Comparison of ENCODE assay signal across 13 cellular contexts in genomic region chr1:160520999-160521398, GRCh38. TPM values are rescaled to one million over a fixed set of nuclear protein-coding genes. Genes with fewer than 3 reads are reported as not detected.
DNase-seq lines count a peak whose midpoint lies in the region; ATAC-seq, FAIRE-seq and TF ChIP-seq lines count a peak whose summit lies in the region.
"Had no signal": no experiment of that assay in that cellular context is flagged by ENCODE, and none has a peak within 500 bp of the region (broad histone marks: within the 10 kb centered on the region; RNA-seq: fewer than 3 reads in every experiment).

No MANE protein-coding gene starts in this region.

- no peaks in the 10 kb centered on the region for H3K9me2 ChIP-seq in OCI-LY1 (ENCODE audit: low read depth, low read length)

- H3K27ac ChIP-seq in A549 (peak overlapping the region; percentile 15 to 72; a peak in 4 of 6 replicates), OCI-LY1 (ENCODE audit: low read depth, low read length, poor library complexity, severe bottlenecking) (peak overlapping the region; percentile 97)
- H3K27ac ChIP-seq: left ventricle myocardium inferior had no signal

- POLR2A ChIA-PET in A549 (lab: Yijun Ruan, JAX): no interaction called here

- H3F3A ChIP-seq in OCI-LY1 (ENCODE audit: insufficient read depth, low read length): no peaks in the 10 kb centered on the region

- peak overlapping the region; percentile 92 for H3K9ac ChIP-seq in OCI-LY1 (ENCODE audit: low read length)

- no peak overlapping the region for H2AFZ ChIP-seq in OCI-LY1 (ENCODE audit: low read length)

- WGBS in A549 (ENCODE audit: missing lambda C conversion rate): 49% methylated on average over 3 of the region's 3 CpGs

- H3K4me1 Mint-ChIP-seq in glutamatergic neuron (ENCODE audit: low read depth, unreplicated experiment): no peaks in the 10 kb centered on the region

- DNase-seq in A549 (ENCODE audit: low read depth in 1 of 2, low spot score in 1 of 2) (no peak), germinal center (ENCODE audit: low spot score) (peak; percentile 51), NCI-H748 treated with DMSO at 0.1 percent for 48 hours (lab: John Stamatoyannopoulos, UW) (no peak), NCI-H1417 (lab: John Stamatoyannopoulos, UW) (no peak), glutamatergic neuron (no peak)
- DNase-seq: central memory CD4-positive, alpha-beta T cell; left ventricle myocardium inferior; SHP77 had no signal

- peaks cover 25% of the 10 kb centered on the region for H3K36me3 ChIP-seq in OCI-LY1 (ENCODE audit: insufficient read depth, low read length)
- H3K36me3 ChIP-seq: left ventricle myocardium inferior had no signal

- FAIRE-seq in A549 (lab: Jason Lieb, UNC): peak; percentile 7

- 0 out of 3 replicates have a peak, but pooled peaks cover 3% of the 10 kb centered on the region for H3K9me3 ChIP-seq in A549
- H3K9me3 ChIP-seq in OCI-LY1 (ENCODE audit: low read length): no peaks in the 10 kb centered on the region; the same call in 1 of the 2 replicates

- H3K4me1 ChIP-seq in A549 (peaks cover 21% of the 10 kb centered on the region), OCI-LY1 (ENCODE audit: insufficient read depth, low read length, severe bottlenecking) (peaks cover 42% of the 10 kb centered on the region)
- H3K4me1 ChIP-seq: left ventricle myocardium inferior had no signal

- peaks cover 62% of the 10 kb centered on the region for H3K79me2 ChIP-seq in OCI-LY1 (ENCODE audit: insufficient read depth, low read length)

- H3K4me2 ChIP-seq in A549 (peak overlapping the region; percentile 50), OCI-LY1 (ENCODE audit: low read length) (peak overlapping the region; percentile 88)

- TF ChIP-seq EP300 in A549 (IDR thresholded peaks at IDR 0.05): no peak

- H3K9me3 Mint-ChIP-seq in glutamatergic neuron (ENCODE audit: unreplicated experiment): peaks cover 2% of the 10 kb centered on the region

- ATAC-seq in A549: peak; percentile 32 to 47; a peak in 3 of 6 replicates
- ATAC-seq in GM18517 (IDR thresholded peaks at IDR 0.05; ENCODE audit: unreplicated experiment): peak; percentile 44
- ATAC-seq in HG03280 (IDR thresholded peaks at IDR 0.05; ENCODE audit: unreplicated experiment): no peak

- no peaks in the 10 kb centered on the region for H4K20me1 ChIP-seq in OCI-LY1 (ENCODE audit: insufficient read depth, low read length)

- TF ChIP-seq CTCF in A549 (IDR thresholded peaks at IDR 0.05) (no peak), OCI-LY1 (IDR thresholded peaks at IDR 0.05; ENCODE audit: low read length) (no peak), glutamatergic neuron (IDR thresholded peaks at IDR 0.05; ENCODE audit: partially characterized antibody, unreplicated experiment) (no peak)

- no peak overlapping the region for H3K4me3 Mint-ChIP-seq in glutamatergic neuron (ENCODE audit: unreplicated experiment)

- H3K4me3 ChIP-seq in A549 (no peak overlapping the region), OCI-LY1 (ENCODE audit: low read depth, low read length, poor library complexity, severe bottlenecking) (peak overlapping the region; percentile 86)
- H3K4me3 ChIP-seq: left ventricle myocardium inferior had no signal

- H3K27me3 Mint-ChIP-seq in glutamatergic neuron (ENCODE audit: unreplicated experiment): no peaks in the 10 kb centered on the region

- no peak for TF ChIP-seq POLR2A in A549 (IDR thresholded peaks at IDR 0.05; ENCODE audit: low read length)

- no peak for TF ChIP-seq RAD21 in A549 (conservative IDR thresholded peaks at IDR 0.05 in 1 of 2, IDR thresholded peaks at IDR 0.05 in 1 of 2)

- H3K36me3 Mint-ChIP-seq in glutamatergic neuron (ENCODE audit: unreplicated experiment): no peaks in the 10 kb centered on the region

- no peaks in the 10 kb centered on the region for H3K27me3 ChIP-seq in OCI-LY1 (ENCODE audit: insufficient read depth, low read length)

- CTCF ChIA-PET in A549 (lab: Yijun Ruan, JAX): no interaction called here

- no peak overlapping the region for H3K27ac Mint-ChIP-seq in glutamatergic neuron (ENCODE audit: unreplicated experiment)

TF ChIP-seq in A549, 52 proteins besides CTCF, POLR2A, EP300 and RAD21:
- no peak for TF ChIP-seq USF2 (IDR thresholded peaks at IDR 0.05)
- no peak for TF ChIP-seq GATA3 (IDR thresholded peaks at IDR 0.05; ENCODE audit: borderline replicate concordance)
- no peak for TF ChIP-seq ESRRA (IDR thresholded peaks at IDR 0.05; ENCODE audit: borderline replicate concordance, low read length)
- no peak for TF ChIP-seq PBX3 (IDR thresholded peaks at IDR 0.05)
- no peak for TF ChIP-seq CBX2 (IDR thresholded peaks at IDR 0.05; ENCODE audit: borderline replicate concordance, low read depth)
- TF ChIP-seq RNF2 (IDR thresholded peaks at IDR 0.05; ENCODE audit: borderline replicate concordance, low read depth): no peak
- TF ChIP-seq EHF (CRISPR knock-in tag; IDR thresholded peaks at IDR 0.05): no peak
- TF ChIP-seq ZNF302 (CRISPR knock-in tag; IDR thresholded peaks at IDR 0.05): no peak
- TF ChIP-seq RCOR1 (IDR thresholded peaks at IDR 0.05; ENCODE audit: low read depth, low read length): no peak
- no peak for TF ChIP-seq JUN (IDR thresholded peaks at IDR 0.05)
- TF ChIP-seq BCL3 (IDR thresholded peaks at IDR 0.05): no peak
TF ChIP-seq in A549: peak in this region for 0.

RNA-seq across cellular contexts. Expression of gene SLAMF6, which starts 2.1 kb away (rescaled TPM):
- polyA plus RNA-seq in A549 (2011; rRNA removed) (not detected in 2 replicates), A549 (2017; fragmentation: RNase III; extraction: RNeasy Plus Mini Kit Qiagen cat#74134 plus additional on column Dnase treatment) (not detected in 3 replicates)
- polyA plus RNA-seq in A549 (2012; cell fraction: cytosol; rRNA removed): not detected in 2 replicates
- not detected in 2 replicates for polyA plus RNA-seq in A549 (2012; cell fraction: nucleus; rRNA removed)
- not detected in 2 replicates for polyA minus RNA-seq in A549 (2011; rRNA and poly(A)+ RNA removed)
- not detected for total RNA-seq in glutamatergic neuron (ENCODE audit: unreplicated experiment)
- total RNA-seq: fibroblast of villous mesenchyme had no signal
- polyA plus RNA-seq: BJ had no signal

RNA-seq across cellular contexts. Expression of gene CD84, which starts 58.3 kb away (rescaled TPM):
- polyA plus RNA-seq in A549 (2011; rRNA removed) (not detected in 2 replicates), A549 (2017; fragmentation: RNase III; extraction: RNeasy Plus Mini Kit Qiagen cat#74134 plus additional on column Dnase treatment) (not detected in 3 replicates)
- not detected in 2 replicates for polyA plus RNA-seq in A549 (2012; cell fraction: cytosol; rRNA removed)
- polyA plus RNA-seq in A549 (2012; cell fraction: nucleus; rRNA removed): not detected in 2 replicates
- not detected in 2 replicates for polyA minus RNA-seq in A549 (2011; rRNA and poly(A)+ RNA removed)
- total RNA-seq in glutamatergic neuron (ENCODE audit: unreplicated experiment): not detected
- total RNA-seq: fibroblast of villous mesenchyme had no signal
- polyA plus RNA-seq: BJ had no signal
